Comparison of ENCODE assay signal across 1 cellular context in genomic region chr7:149125864-149126661, GRCh38.
TF ChIP-seq lines count a peak whose summit lies in the region.

Gene ZNF425, minus strand, starts transcription at chr7:149126324. Its CDS starts 111 bp downstream, at chr7:149126213.

TF ChIP-seq in SK-N-SH, 30 proteins besides CTCF, POLR2A, EP300 and RAD21 (continued from another document):
- TF ChIP-seq ZBTB33 (IDR thresholded peaks at IDR 0.05; ENCODE audit: borderline replicate concordance, low read depth) (no peak), SMC3 (IDR thresholded peaks at IDR 0.05; ENCODE audit: low read depth, low read length) (peak; percentile 41; the same call in 1 of the 2 replicates), GATA2 (CRISPR knock-in tag; IDR thresholded peaks at IDR 0.05) (0 out of 2 replicates have a peak, but pooled peaks have one; percentile 28), YY1 (IDR thresholded peaks at IDR 0.05; ENCODE audit: low read depth) (peak; percentile 76), GABPA (IDR thresholded peaks at IDR 0.05; ENCODE audit: low read depth) (peak; percentile 83), CHD2 (IDR thresholded peaks at IDR 0.05; ENCODE audit: low read length, partially characterized antibody) (peak; percentile 87), REST (IDR thresholded peaks at IDR 0.05; ENCODE audit: low read depth, low read length) (peak; percentile 62; the same call in 1 of the 2 replicates), IRF3 (IDR thresholded peaks at IDR 0.05; ENCODE audit: low read depth, low read length) (no peak), MEF2A (IDR thresholded peaks at IDR 0.05; ENCODE audit: borderline replicate concordance, low read depth) (no peak), USF1 (IDR thresholded peaks at IDR 0.05; ENCODE audit: borderline replicate concordance, low read depth) (peak; percentile 22; the same call in 1 of the 2 replicates), NRF1 (IDR thresholded peaks at IDR 0.05; ENCODE audit: low read depth, low read length) (no peak), FOSL2 (IDR thresholded peaks at IDR 0.05; ENCODE audit: borderline replicate concordance, low read depth) (peak; percentile 5; the same call in 1 of the 2 replicates)
